ENCODE assay signal across 24 cellular contexts in genomic region chr11:3926458-3927095, GRCh38.
DNase-seq lines count a peak whose midpoint lies in the region; ATAC-seq, FAIRE-seq and TF ChIP-seq lines count a peak whose summit lies in the region.
"Had no signal": no experiment of that assay in that cellular context is flagged by ENCODE, and none has a peak within 500 bp of the region (broad histone marks: within the 10 kb centered on the region; RNA-seq: fewer than 3 reads in every experiment).

No MANE protein-coding gene starts in this region.

- no peaks in the 10 kb centered on the region for H3K27me3 ChIP-seq in CD8-positive, alpha-beta T cell (ENCODE audit: insufficient read depth, low read length)
- no peaks in the 10 kb centered on the region for H3K27me3 ChIP-seq in IMR-90 (ENCODE audit: control insufficient read depth, insufficient read depth, low read length)
- H3K27me3 ChIP-seq: neutrophil had no signal

- no peak overlapping the region for H4K5ac ChIP-seq in IMR-90 (ENCODE audit: low read depth, low read length)

- CTCF ChIA-PET in CD8-positive, alpha-beta T cell (lab: Charles Lee), result interaction anchor here (0.7 to 3.1 kb wide), 13 partner anchors 7 to 147 kb away, joined by 3 to 28 read pairs (median 3); partner anchors contain the start of gene STIM1
- CTCF ChIA-PET in IMR-90 (lab: Yijun Ruan, JAX), result no interaction called here

- no peak overlapping the region for H2BK5ac ChIP-seq in IMR-90 (ENCODE audit: low read depth, low read length, poor library complexity, severe bottlenecking)

- no peak for FAIRE-seq in HTR-8/SVneo (lab: Jason Lieb, UNC)

- H2AFZ ChIP-seq in IMR-90 (replicated peaks; ENCODE audit: low read length, poor library complexity), result no peak overlapping the region

- no peak overlapping the region for H3K4me3 Mint-ChIP-seq in CD8-positive, alpha-beta T cell
- H3K4me3 Mint-ChIP-seq in osteocyte (ENCODE audit: unreplicated experiment), result no peak overlapping the region
- H3K4me3 Mint-ChIP-seq: activated CD4-positive, alpha-beta memory T cell treated with anti-CD3 and anti-CD28 coated beads, Interleukin-2, amount 10 ng/mL, durations not matched to agents 7 days and 5 days; WTC11 had no signal

- dilution Hi-C loops in IMR-90 (cut with HindIII; ENCODE audit: low sequenced_read_pairs, unreplicated experiment), result no loop called here

- no peaks in the 10 kb centered on the region for H3K27me3 Mint-ChIP-seq in CD8-positive, alpha-beta T cell (ENCODE audit: low read depth)
- no peaks in the 10 kb centered on the region for H3K27me3 Mint-ChIP-seq in osteocyte (ENCODE audit: unreplicated experiment)
- H3K27me3 Mint-ChIP-seq: activated CD4-positive, alpha-beta memory T cell treated with anti-CD3 and anti-CD28 coated beads, Interleukin-2, amount 10 ng/mL, durations not matched to agents 7 days and 5 days had no signal

- intact Hi-C loops in CD8-positive, alpha-beta T cell (cut with DNase I, micrococcal nuclease), result loop anchor here in 1 of 2 experiments (1.0 to 2.0 kb wide), 2 partner anchors 16 to 146 kb away; no protein-coding TSS in a partner anchor
- intact Hi-C loops in IMR-90 (cut with micrococcal nuclease), result no loop called here

- no peak for ATAC-seq in CD8-positive, alpha-beta T cell
- peak; percentile 64 for ATAC-seq in IMR-90 (ENCODE audit: low read depth)
- ATAC-seq: mucosa of descending colon, Panc1, WTC11 had no signal

- no peak for TF ChIP-seq RAD21 in IMR-90 (IDR thresholded peaks at IDR 0.05; ENCODE audit: low read length)

- no peak overlapping the region for H3K9ac ChIP-seq in IMR-90 (ENCODE audit: low read depth, low read length)

- H3K9me1 ChIP-seq in IMR-90 (ENCODE audit: insufficient read depth, low read length), result peaks cover 8% of the 10 kb centered on the region; the same call in 1 of the 2 replicates

- no peak overlapping the region for H3K4me2 ChIP-seq in IMR-90 (ENCODE audit: low read depth, low read length)
- H3K4me2 ChIP-seq: smooth muscle cell had no signal

- TF ChIP-seq POLR2A in IMR-90 (IDR thresholded peaks at IDR 0.05; ENCODE audit: low read depth, low read length) (no peak), erythroblast (IDR thresholded peaks at IDR 0.05; ENCODE audit: low read length) (no peak)

- H3K14ac ChIP-seq in IMR-90 (replicated peaks; ENCODE audit: low read depth, low read length), result no peak overlapping the region

- no peak overlapping the region for H2AK9ac ChIP-seq in IMR-90 (replicated peaks; ENCODE audit: low read depth, low read length, poor library complexity)

- no peaks in the 10 kb centered on the region for H4K20me1 ChIP-seq in IMR-90 (ENCODE audit: insufficient read depth, low read length)

- 0 out of 2 replicates have a peak overlapping the region, but pooled peaks have one; percentile 8 for H2BK20ac ChIP-seq in IMR-90 (ENCODE audit: low read depth, low read length)

- no peak for DNase-seq in CD8-positive, alpha-beta T cell
- DNase-seq in IMR-90 (peak; percentile 23), epithelial cell of esophagus (ENCODE audit: low read depth) (peak; percentile 40), osteocyte (ENCODE audit: extremely low spot score, unreplicated experiment) (no peak), erythroblast (lab: John Stamatoyannopoulos, UW) (no peak), HTR-8/SVneo (ENCODE audit: insufficient read length, low spot score) (no peak), NCI-H128 (lab: John Stamatoyannopoulos, UW; ENCODE audit: unreplicated experiment) (no peak)
- DNase-seq: activated CD4-positive, alpha-beta memory T cell treated with anti-CD3 and anti-CD28 coated beads, Interleukin-2, amount 10 ng/mL, durations not matched to agents 7 days and 5 days; activated naive CD4-positive, alpha-beta T cell treated with Interleukin-2 at 50 U/mL for 16 hours; aorta; Caco-2; central memory CD4-positive, alpha-beta T cell; dermis blood vessel endothelial cell; left ventricle myocardium inferior; mucosa of descending colon; NCI-H1105; NCI-H2029 treated with DMSO at 0.1 percent for 48 hours; stimulated activated CD4-positive, alpha-beta T cell treated with anti-CD3 and anti-CD28 coated beads, Interleukin-4, amount 100 ng/mL, for 1 hour had no signal

- H2AK5ac ChIP-seq in IMR-90 (ENCODE audit: low read depth, low read length), result no peak overlapping the region

- H3K23ac ChIP-seq in IMR-90 (ENCODE audit: low read depth, low read length), result no peak overlapping the region

- no peaks in the 10 kb centered on the region for H3K9me3 Mint-ChIP-seq in CD8-positive, alpha-beta T cell
- no peaks in the 10 kb centered on the region for H3K9me3 Mint-ChIP-seq in osteocyte (ENCODE audit: unreplicated experiment)
- H3K9me3 Mint-ChIP-seq: activated CD4-positive, alpha-beta memory T cell treated with anti-CD3 and anti-CD28 coated beads, Interleukin-2, amount 10 ng/mL, durations not matched to agents 7 days and 5 days had no signal

- H3K9me3 ChIP-seq in CD8-positive, alpha-beta T cell (ENCODE audit: low read length), result no peaks in the 10 kb centered on the region
- H3K9me3 ChIP-seq in IMR-90 (ENCODE audit: control insufficient read depth, insufficient read depth, low read length), result no peaks in the 10 kb centered on the region
- H3K9me3 ChIP-seq: mucosa of descending colon, neutrophil, thoracic aorta had no signal

- H3K27ac ChIP-seq in CD8-positive, alpha-beta T cell (ENCODE audit: low read depth, low read length), result no peak overlapping the region
- no peak overlapping the region for H3K27ac ChIP-seq in IMR-90 (ENCODE audit: insufficient read depth, low read length)
- H3K27ac ChIP-seq: HL-60, left ventricle myocardium inferior, thoracic aorta had no signal

- no peak overlapping the region for H3K18ac ChIP-seq in IMR-90 (ENCODE audit: low read depth, low read length)

- TF ChIP-seq CTCF in CD8-positive, alpha-beta T cell (IDR thresholded peaks at IDR 0.05), result no peak
- TF ChIP-seq CTCF in IMR-90 (conservative IDR thresholded peaks at IDR 0.05; ENCODE audit: low read depth, low read length) (no peak), epithelial cell of esophagus (IDR thresholded peaks at IDR 0.05; ENCODE audit: insufficient read depth, low read depth, low read length, missing control alignments) (no peak), osteocyte (IDR thresholded peaks at IDR 0.05) (no peak)

- peaks cover 61% of the 10 kb centered on the region for H3K4me1 Mint-ChIP-seq in CD8-positive, alpha-beta T cell (ENCODE audit: low read depth)
- peaks cover 5% of the 10 kb centered on the region for H3K4me1 Mint-ChIP-seq in osteocyte (ENCODE audit: unreplicated experiment)
- H3K4me1 Mint-ChIP-seq: WTC11 had no signal

- H2BK120ac ChIP-seq in IMR-90 (ENCODE audit: low read depth, low read length), result no peak overlapping the region

- peaks cover 4% of the 10 kb centered on the region for H3K36me3 ChIP-seq in CD8-positive, alpha-beta T cell (ENCODE audit: insufficient read depth, low read length)
- H3K36me3 ChIP-seq in IMR-90 (ENCODE audit: control insufficient read depth, insufficient read depth, low read length), result no peaks in the 10 kb centered on the region
- H3K36me3 ChIP-seq: left ventricle myocardium inferior, neutrophil, thoracic aorta had no signal

- peaks cover 24% of the 10 kb centered on the region for H3K36me3 Mint-ChIP-seq in CD8-positive, alpha-beta T cell
- no peaks in the 10 kb centered on the region for H3K36me3 Mint-ChIP-seq in osteocyte (ENCODE audit: unreplicated experiment)
- H3K36me3 Mint-ChIP-seq: WTC11 had no signal

- H2BK15ac ChIP-seq in IMR-90 (ENCODE audit: low read depth, low read length), result no peak overlapping the region

- peaks cover 19% of the 10 kb centered on the region for H3K4me1 ChIP-seq in CD8-positive, alpha-beta T cell (ENCODE audit: insufficient read depth, low read length)
- peaks cover 8% of the 10 kb centered on the region for H3K4me1 ChIP-seq in IMR-90 (ENCODE audit: control insufficient read depth, insufficient read depth, low read length)

- BruUV-seq in IMR-90 (replicated peaks; lab: Mats Ljungman, UMichigan), result no TSS peak

- in situ Hi-C loops in IMR-90 (cut with MboI; ENCODE audit: low sequenced_read_pairs), result no loop called here

- no peak overlapping the region for H3K4me3 ChIP-seq in CD8-positive, alpha-beta T cell (ENCODE audit: low read depth, low read length)
- H3K4me3 ChIP-seq in IMR-90 (ENCODE audit: insufficient read depth, low read depth, low read length), result no peak overlapping the region
- H3K4me3 ChIP-seq in epithelial cell of esophagus (ENCODE audit: low read length), result no peak overlapping the region
- H3K4me3 ChIP-seq: left ventricle myocardium inferior, mucosa of descending colon, smooth muscle cell, thoracic aorta had no signal

- no peak overlapping the region for H4K8ac ChIP-seq in IMR-90 (ENCODE audit: low read depth in 2 of 2, low read length in 2 of 2)

- H4K91ac ChIP-seq in IMR-90 (ENCODE audit: insufficient read depth, low read depth, low read length), result no peak overlapping the region

- peaks cover 20 to 27% of the 10 kb centered on the region in 2 experiments for H3K79me1 ChIP-seq in IMR-90 (ENCODE audit: low read depth in 1 of 2, low read length in 2 of 2)

- H3K27ac Mint-ChIP-seq in CD8-positive, alpha-beta T cell, result peak overlapping the region; percentile 1
- H3K27ac Mint-ChIP-seq in osteocyte (ENCODE audit: unreplicated experiment), result peak overlapping the region; percentile 39
- H3K27ac Mint-ChIP-seq: activated CD4-positive, alpha-beta memory T cell treated with anti-CD3 and anti-CD28 coated beads, Interleukin-2, amount 10 ng/mL, durations not matched to agents 7 days and 5 days; WTC11 had no signal

- no peak overlapping the region for H3K56ac ChIP-seq in IMR-90 (ENCODE audit: extremely low read depth, insufficient read depth, low read length)

- no peak overlapping the region for H3K4ac ChIP-seq in IMR-90 (ENCODE audit: low read depth, low read length)

- POLR2A ChIA-PET in CD8-positive, alpha-beta T cell (lab: Charles Lee), result interaction anchor here (1.1 to 1.9 kb wide), 3 partner anchors 16 to 154 kb away, joined by 3 to 5 read pairs (median 3); no protein-coding TSS in a partner anchor
- POLR2A ChIA-PET in IMR-90 (lab: Charles Lee; ENCODE audit: unreplicated experiment), result no interaction called here

TF ChIP-seq in IMR-90, 13 proteins besides CTCF, POLR2A, EP300 and RAD21 (continues in another document):
- TF ChIP-seq SMC3 (IDR thresholded peaks at IDR 0.05; ENCODE audit: low read depth, low read length) (no peak), RCOR1 (IDR thresholded peaks at IDR 0.05; ENCODE audit: insufficient replicate concordance, low read length) (no peak), BHLHE40 (IDR thresholded peaks at IDR 0.05; ENCODE audit: low read depth, low read length) (no peak), ELK1 (IDR thresholded peaks at IDR 0.05; ENCODE audit: borderline replicate concordance, low read depth, low read length) (no peak), MAFK (IDR thresholded peaks at IDR 0.05; ENCODE audit: low read depth, low read length) (no peak)

Comparison
In these comparisons a context has a peak if more than half of its experiments do, and no peak if none do; other contexts are left out.
1. DNase-seq: peak in IMR-90 (single experiment) and epithelial cell of esophagus (single experiment); none in CD8-positive, alpha-beta T cell (0 of 7), osteocyte (single experiment), erythroblast (0 of 2), HTR-8/SVneo (single experiment) and NCI-H128 (single experiment).